In the genomic region with DNA sequence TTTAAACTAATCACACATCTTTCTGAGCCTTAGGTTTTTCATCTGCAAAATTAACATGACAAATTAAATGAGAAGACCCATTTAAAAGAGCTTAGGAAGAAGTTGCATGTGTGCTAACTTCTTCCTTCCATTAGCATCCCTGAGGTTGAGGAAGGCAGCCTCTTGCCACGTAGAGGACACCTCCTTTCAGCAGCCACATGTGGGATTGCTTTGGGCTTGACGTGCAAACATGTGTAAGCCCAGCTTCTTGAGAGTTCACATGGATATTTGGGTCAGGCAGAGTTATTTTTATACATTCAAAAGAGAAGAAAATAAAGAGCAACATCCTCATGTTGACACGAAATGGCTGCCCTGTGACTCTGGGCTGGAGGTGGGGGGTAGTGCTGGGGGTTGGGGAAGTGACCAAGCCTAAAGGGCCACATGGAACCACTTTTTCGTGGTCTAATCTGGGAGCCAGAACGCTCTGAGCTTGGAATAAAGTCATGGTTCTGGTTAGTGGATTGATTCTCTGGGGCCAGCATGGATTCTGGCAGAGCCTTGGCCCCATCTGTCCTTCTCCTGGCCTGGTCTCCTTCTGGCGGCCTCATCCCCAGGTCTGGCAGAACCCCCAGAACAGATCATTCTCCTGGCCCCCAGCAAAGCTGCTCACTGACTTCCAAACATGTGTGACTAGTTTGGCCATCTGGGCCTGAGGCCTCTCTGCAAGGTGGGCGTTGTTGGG, we compare ENCODE assay signal across 11 cellular contexts.
"Had no signal": no experiment of that assay in that cellular context is flagged by ENCODE, and none has a peak within 500 bp of the region (broad histone marks: within the 10 kb centered on the region; RNA-seq: fewer than 3 reads in every experiment).

No MANE protein-coding gene starts in this region.

- H3K36me3 ChIP-seq: cardiac muscle cell, pancreas had no signal

- DNase-seq: activated gamma-delta T cell; activated naive CD8-positive, alpha-beta T cell treated with anti-CD3 and anti-CD28 coated beads, Interleukin-2, amount 10 ng/mL, durations not matched to agents 7 days and 5 days; activated T-cell treated with anti-CD3 and anti-CD28 coated beads, Interleukin-2, amount 50 U/mL, for 48 hours; effector memory CD4-positive, alpha-beta T cell; foreskin keratinocyte; pancreas; small intestine had no signal

- H3K27ac ChIP-seq: cardiac muscle cell, epithelial cell of prostate, foreskin keratinocyte, pancreas had no signal

- ATAC-seq: activated CD4-positive, CD25-positive, alpha-beta regulatory T cell treated with anti-CD3 and anti-CD28 coated beads, Interleukin-2, amount 50 U/mL, for 24 hours; foreskin keratinocyte; stimulated activated effector memory CD8-positive, alpha-beta T cell treated with anti-CD3 and anti-CD28 coated beads, Interleukin-12 subunit alpha, Interleukin-12 subunit beta, amount 100 ng/mL, for 72 hours had no signal

- H3K9me3 ChIP-seq: pancreas had no signal

- H3K27me3 ChIP-seq: cardiac muscle cell, pancreas had no signal

- H3K4me3 ChIP-seq: cardiac muscle cell, pancreas had no signal

- H3K4me1 ChIP-seq: foreskin keratinocyte, pancreas had no signal
